ENCODE assay signal across 8 cellular contexts in genomic region chr13:94656766-94657165, GRCh38. TPM values are rescaled to one million over a fixed set of nuclear protein-coding genes. Genes with fewer than 3 reads are reported as not detected.
A peak's percentile ranks its signal among the peaks of the same experiment; 100 is the strongest.
DNase-seq lines count a peak whose midpoint lies in the region; ATAC-seq and TF ChIP-seq lines count a peak whose summit lies in the region.

No MANE protein-coding gene starts in this region.

- ATAC-seq in HG02798 (IDR thresholded peaks at IDR 0.05; ENCODE audit: poor library complexity, unreplicated experiment) (peak; percentile 95), T-cell (replicated peaks in 1 of 4) (no peak)

- no peaks in the 10 kb centered on the region for H4K20me1 ChIP-seq in OCI-LY7 (ENCODE audit: insufficient read depth, low read length)

- H3K27me3 Mint-ChIP-seq in T-cell: peaks cover 7 to 8% of the 10 kb centered on the region in 2 donors

- H3K9me3 ChIP-seq in OCI-LY7 (ENCODE audit: low read length): no peaks in the 10 kb centered on the region

- CTCF ChIA-PET in OCI-LY7 (lab: Charles Lee; ENCODE audit: unreplicated experiment): no interaction called here
- CTCF ChIA-PET in T-cell (lab: Charles Lee): interaction anchor here (0.6 to 0.7 kb wide), 4 partner anchors 18 to 1207 kb away, joined by 3 to 4 read pairs (median 3); no protein-coding TSS in a partner anchor

- no peak overlapping the region for H3K4me3 Mint-ChIP-seq in T-cell

- peaks cover 0 to 2% (median 0%) of the 10 kb centered on the region in 3 donors for H3K4me1 Mint-ChIP-seq in T-cell

- no peak overlapping the region for H3K4me3 ChIP-seq in skeletal muscle cell (ENCODE audit: low read depth, low read length)
- no peak overlapping the region for H3K4me3 ChIP-seq in OCI-LY7 (ENCODE audit: low read depth, low read length, poor library complexity, severe bottlenecking)

- no peaks in the 10 kb centered on the region for H3K36me3 Mint-ChIP-seq in T-cell

- H3K36me3 ChIP-seq in OCI-LY7 (ENCODE audit: insufficient read depth, low read length): no peaks in the 10 kb centered on the region

- H3K9me2 ChIP-seq in OCI-LY7 (ENCODE audit: insufficient read depth, low read length): no peaks in the 10 kb centered on the region

- H3K4me2 ChIP-seq in OCI-LY7 (ENCODE audit: low read length): no peak overlapping the region

- POLR2A ChIA-PET in OCI-LY7 (lab: Charles Lee) (no interaction called here), T-cell (lab: Charles Lee) (interaction anchor here in 1 of 2 donors (0.7 kb wide), 1 partner anchor 814 kb away, joined by 3 read pairs; no protein-coding TSS in a partner anchor)

- no peaks in the 10 kb centered on the region for H3K9me3 Mint-ChIP-seq in T-cell

- no peak overlapping the region for H3K27ac Mint-ChIP-seq in T-cell

- H3K79me2 ChIP-seq in OCI-LY7 (ENCODE audit: insufficient read depth, low read depth, low read length): no peaks in the 10 kb centered on the region

- no peak for TF ChIP-seq CTCF in OCI-LY7 (conservative IDR thresholded peaks at IDR 0.05; ENCODE audit: low read length)

- no peak overlapping the region for H3K27ac ChIP-seq in OCI-LY7 (ENCODE audit: low read depth, low read length, poor library complexity, severe bottlenecking)

- H2AFZ ChIP-seq in OCI-LY7 (ENCODE audit: low read length): no peak overlapping the region

- no peaks in the 10 kb centered on the region for H3K4me1 ChIP-seq in OCI-LY7 (ENCODE audit: insufficient read depth, low read length, poor library complexity, severe bottlenecking)

- DNase-seq in SIG-M5 treated with dmso at 0.1 percent for 504 hours (lab: John Stamatoyannopoulos, UW; ENCODE audit: unreplicated experiment) (peak; percentile 24), SIG-M5 (lab: John Stamatoyannopoulos, UW) (no peak), T1000 (lab: John Stamatoyannopoulos, UW) (peak; percentile 6), skeletal muscle cell (ENCODE audit: low read depth) (peak; percentile 93), OCI-LY7 (ENCODE audit: low spot score) (no peak), T-cell (no peak), NCI-H2171 (lab: John Stamatoyannopoulos, UW) (no peak)

- intact Hi-C loops in OCI-LY7 (cut with micrococcal nuclease; ENCODE audit: unreplicated experiment): no loop called here

- no TSS peak for BruUV-seq in OCI-LY7 (replicated peaks; lab: Mats Ljungman, UMichigan)

RNA-seq across cellular contexts. Expression of gene GPR180, which starts 55.1 kb away (rescaled TPM):
- total RNA-seq in OCI-LY7 (2014; rRNA removed; shearing (Covaris generic)): 3.7 and 3.9 TPM in 2 replicates
- total RNA-seq in OCI-LY7 (2022) (4.1 and 4.7 TPM in 2 replicates), T-cell (1 to 10 TPM; 2.0 to 4.0 (median 3.4) TPM)

RNA-seq across cellular contexts. Expression of gene SOX21, which starts 55.6 kb away (rescaled TPM):
- total RNA-seq in OCI-LY7 (2014; rRNA removed; shearing (Covaris generic)): not detected in 2 replicates
- total RNA-seq in OCI-LY7 (2022) (not detected in 2 replicates), T-cell (not detected)

Comparison
In these comparisons a context has a peak if more than half of its experiments do, and no peak if none do; other contexts are left out.
1. DNase-seq: peak in SIG-M5 treated with dmso at 0.1 percent for 504 hours (single experiment), T1000 (single experiment) and skeletal muscle cell (single experiment); none in SIG-M5 (single experiment), OCI-LY7 (single experiment), T-cell (0 of 34) and NCI-H2171 (single experiment).